12 cellular contexts compared by ENCODE assay signal in genomic region chr11:73313652-73314051, GRCh38. TPM values are rescaled to one million over a fixed set of nuclear protein-coding genes. Genes with fewer than 3 reads are reported as not detected.
A peak's percentile ranks its signal among the peaks of the same experiment; 100 is the strongest.
DNase-seq lines count a peak whose midpoint lies in the region; ATAC-seq, FAIRE-seq and TF ChIP-seq lines count a peak whose summit lies in the region.
"Had no signal": no experiment of that assay in that cellular context is flagged by ENCODE, and none has a peak within 500 bp of the region (broad histone marks: within the 10 kb centered on the region; RNA-seq: fewer than 3 reads in every experiment).

No MANE protein-coding gene starts in this region.

- peak; percentile 58 for ATAC-seq in GM12878
- peak; percentile 47 for ATAC-seq in memory B cell (ENCODE audit: low read depth)

- H3K9me3 ChIP-seq in GM12878 (replicated peaks; ENCODE audit: control insufficient read depth, insufficient read depth, low read length) = no peaks in the 10 kb centered on the region
- H3K9me3 ChIP-seq in tibial artery = no peaks in the 10 kb centered on the region

- POLR2A ChIA-PET in GM12878 (lab: Charles Lee) = interaction anchor here (1.4 to 6.4 kb wide), 4 partner anchors 9 to 645 kb away, joined by 3 to 78 read pairs (median 5); no protein-coding TSS in a partner anchor

- TF ChIP-seq CTCF in GM12878 (IDR thresholded peaks at IDR 0.05 in 2 of 3, conservative IDR thresholded peaks at IDR 0.05 in 1 of 3; ENCODE audit: control insufficient read depth in 2 of 3, extremely low read depth in 1 of 3, insufficient read depth in 1 of 3, low read depth in 3 of 3, low read length in 3 of 3) = no peak
- no peak for TF ChIP-seq CTCF in tibial artery (IDR thresholded peaks at IDR 0.05)

- H4K20me1 ChIP-seq in GM12878 (ENCODE audit: control insufficient read depth, insufficient read depth) = no peaks in the 10 kb centered on the region

- H3K9me3 Mint-ChIP-seq in memory B cell = no peaks in the 10 kb centered on the region
- H3K9me3 Mint-ChIP-seq: activated naive CD4-positive, alpha-beta T cell treated with anti-CD3 and anti-CD28 coated beads, Interleukin-2, amount 50 U/mL, for 24 hours had no signal

- H3K4me1 Mint-ChIP-seq in memory B cell = peaks cover 3% of the 10 kb centered on the region
- H3K4me1 Mint-ChIP-seq: activated naive CD4-positive, alpha-beta T cell treated with anti-CD3 and anti-CD28 coated beads, Interleukin-2, amount 50 U/mL, for 24 hours had no signal

- in situ Hi-C loops in GM12878 (cut with MboI) = no loop called here

- FAIRE-seq in GM12878 (lab: Jason Lieb, UNC) = no peak
- no peak for FAIRE-seq in frontal cortex (lab: Jason Lieb, UNC)

- H3K36me3 ChIP-seq in GM12878 (ENCODE audit: control insufficient read depth in 2 of 2, insufficient read depth in 2 of 2, low read length in 1 of 2) = 0 out of 4 replicates have a peak, but pooled peaks cover 0 to 1% of the 10 kb centered on the region in 2 experiments
- H3K36me3 ChIP-seq in tibial artery = peaks cover 0 to 16% (median 13%) of the 10 kb centered on the region in 3 donors

- H3K79me2 ChIP-seq in GM12878 (ENCODE audit: control insufficient read depth, insufficient read depth, low read length) = peaks cover 58% of the 10 kb centered on the region

- TF ChIP-seq RAD21 in GM12878 (IDR thresholded peaks at IDR 0.05; ENCODE audit: insufficient read depth, low read depth, low read length) = no peak

- H3K9ac ChIP-seq in GM12878 (ENCODE audit: control insufficient read depth, insufficient read depth, low read length) = peak overlapping the region; percentile 40

- whole genome bisulfite sequencing in GM12878 (ENCODE audit: insufficient coverage, insufficient replicate concordance, low lambda C conversion rate, missing lambda C conversion rate) = 47% methylated on average over 1 of the region's 1 CpG

- no peak overlapping the region for H3K4me3 Mint-ChIP-seq in memory B cell
- H3K4me3 Mint-ChIP-seq: activated naive CD4-positive, alpha-beta T cell treated with anti-CD3 and anti-CD28 coated beads, Interleukin-2, amount 50 U/mL, for 24 hours had no signal

- SMC1A ChIA-PET in GM12878 (lab: Charles Lee; ENCODE audit: uncharacterized antibody, unreplicated experiment) = interaction anchor here (0.8 to 3.3 kb wide), 9 partner anchors 11 to 267 kb away, joined by 3 to 56 read pairs (median 5); no protein-coding TSS in a partner anchor

- H3K4me2 ChIP-seq in GM12878 (ENCODE audit: control insufficient read depth, insufficient read depth) = peak overlapping the region; percentile 61

- peak overlapping the region; percentile 63 for H3K27ac ChIP-seq in GM12878 (ENCODE audit: control insufficient read depth, insufficient read depth)
- H3K27ac ChIP-seq in tibial artery = peak overlapping the region; percentile 97

- DNase-seq in SIG-M5 treated with dmso at 0.1 percent for 504 hours (lab: John Stamatoyannopoulos, UW; ENCODE audit: unreplicated experiment) = peak; percentile 46
- no peak for DNase-seq in SIG-M5 (lab: John Stamatoyannopoulos, UW)
- no peak for DNase-seq in GM12878 (ENCODE audit: low read depth, low spot score)
- DNase-seq in memory B cell (ENCODE audit: low spot score in 2 of 2) = no peak
- DNase-seq in tibial artery = no peak
- no peak for DNase-seq in RKO (ENCODE audit: low spot score)
- no peak for DNase-seq in frontal cortex (ENCODE audit: low spot score in 2 of 2)
- no peak for DNase-seq in GOT3 (lab: John Stamatoyannopoulos, UW)
- DNase-seq: 8988T, NCI-H1694, T-helper 9 cell had no signal

- no peak for TF ChIP-seq EP300 in GM12878 (IDR thresholded peaks at IDR 0.05; ENCODE audit: borderline replicate concordance in 1 of 2, control insufficient read depth in 1 of 2, low read depth in 2 of 2, low read length in 2 of 2)

- TSS peak; percentile 74 for BruUV-seq in GM12878 (replicated peaks; lab: Mats Ljungman, UMichigan)

- H3K27ac Mint-ChIP-seq in memory B cell = peak overlapping the region; percentile 48
- H3K27ac Mint-ChIP-seq: activated naive CD4-positive, alpha-beta T cell treated with anti-CD3 and anti-CD28 coated beads, Interleukin-2, amount 50 U/mL, for 24 hours had no signal

- CTCF ChIA-PET in GM12878 (lab: Yijun Ruan, JAX) = interaction anchor here (1.0 to 4.1 kb wide), 12 partner anchors 9 to 71 kb away, joined by 3 to 42 read pairs (median 6); partner anchors contain the start of gene RELT

- H3K27me3 ChIP-seq in GM12878 (replicated peaks in 1 of 2; ENCODE audit: control insufficient read depth in 2 of 2, insufficient read depth in 2 of 2, low read length in 1 of 2) (no peaks in the 10 kb centered on the region), tibial artery (no peaks in the 10 kb centered on the region)

- intact Hi-C loops in GM12878 (cut with micrococcal nuclease; ENCODE audit: unreplicated experiment) (loop anchor here (1.0 kb wide), 1 partner anchor 12 kb away; no protein-coding TSS in a partner anchor), tibial artery (cut with DNase I; ENCODE audit: low total_unique reads) (no loop called here)

- H3K27me3 Mint-ChIP-seq in memory B cell = no peaks in the 10 kb centered on the region
- H3K27me3 Mint-ChIP-seq: activated naive CD4-positive, alpha-beta T cell treated with anti-CD3 and anti-CD28 coated beads, Interleukin-2, amount 50 U/mL, for 24 hours had no signal

- no peaks in the 10 kb centered on the region for H3K36me3 Mint-ChIP-seq in memory B cell
- H3K36me3 Mint-ChIP-seq: activated naive CD4-positive, alpha-beta T cell treated with anti-CD3 and anti-CD28 coated beads, Interleukin-2, amount 50 U/mL, for 24 hours had no signal

- RAD21 ChIA-PET in GM12878 (lab: Charles Lee; ENCODE audit: unreplicated experiment) = interaction anchor here (0.8 to 5.4 kb wide), 7 partner anchors 9 to 156 kb away, joined by 3 to 40 read pairs (median 4); no protein-coding TSS in a partner anchor

- H3K4me1 ChIP-seq in GM12878 (ENCODE audit: control insufficient read depth, insufficient read depth, low read length) (peaks cover 14% of the 10 kb centered on the region), tibial artery (peaks cover 0 to 91% (median 74%) of the 10 kb centered on the region in 4 donors)

- no peak overlapping the region for H2AFZ ChIP-seq in GM12878 (ENCODE audit: control insufficient read depth, low read depth, low read length)

- H3K4me3 ChIP-seq in GM12878 (peak overlapping the region; percentile 16), tibial artery (peak overlapping the region; percentile 90 to 92)

- TF ChIP-seq POLR2A in GM12878 (IDR thresholded peaks at IDR 0.05; ENCODE audit: low read depth, low read length) = no peak

TF ChIP-seq in GM12878, 131 proteins besides CTCF, POLR2A, EP300 and RAD21 (continues in another document):
- TF ChIP-seq BMI1 (IDR thresholded peaks at IDR 0.05; ENCODE audit: borderline replicate concordance) (no peak), MTA2 (IDR thresholded peaks at IDR 0.05; ENCODE audit: low read depth) (no peak), MXI1 (IDR thresholded peaks at IDR 0.05; ENCODE audit: low read depth, low read length) (no peak), STAT1 (conservative IDR thresholded peaks at IDR 0.05) (no peak), CHD4 (IDR thresholded peaks at IDR 0.05) (no peak), HDGF (IDR thresholded peaks at IDR 0.05) (no peak), ZNF217 (IDR thresholded peaks at IDR 0.05) (peak; percentile 21; the same call in 1 of the 2 replicates), USF2 (IDR thresholded peaks at IDR 0.05; ENCODE audit: borderline replicate concordance, low read depth, low read length) (no peak)

RNA-seq across cellular contexts. Expression of gene ARHGEF17, which starts 5.6 kb away (rescaled TPM):
- 89.0 and 109 TPM in 2 replicates for total RNA-seq in GM12878 (2013; cell fraction: nucleolus; rRNA removed)
- total RNA-seq in GM12878 (2014; rRNA removed) (1.9 and 3.0 TPM in 2 replicates), GM12878 (2014; rRNA removed; fragmentation: Illumina TruSeq; extraction: Trizol) (1.2 and 1.6 TPM in 2 replicates), GM12878 (2021) (3.6 and 5.2 TPM in 2 replicates), frontal cortex (16.3 TPM)
- 1.6 TPM for polyA plus RNA-seq in GM12878 (2011; ENCODE audit: low read depth)
- polyA plus RNA-seq in GM12878 (2011; rRNA removed) (7.2 and 11.0 TPM in 2 replicates), GM12878 (2014; fragmentation: Illumina TruSeq; extraction: Trizol) (1.8 and 1.9 TPM in 2 replicates), GM12878 (2014; fragmentation: Nextera tagmentation; extraction: Ambion mirVana) (under 1 TPM; 0.15 to 0.31 TPM), GM12878 (2014; rRNA removed) (3.5 and 7.0 TPM in 2 replicates), GM12878 (2016; fragmentation: Nextera tagmentation; extraction: Ambion mirVana) (under 1 TPM; 0.20 to 0.27 TPM)
- 13.6 and 18.5 TPM in 2 replicates for polyA plus RNA-seq in GM12878 (2011; cell fraction: cytosol; rRNA removed)
- polyA plus RNA-seq in GM12878 (2011; cell fraction: nucleus; rRNA removed) = 111 and 113 TPM in 2 replicates
- 5.5 and 5.6 TPM in 2 replicates for polyA plus RNA-seq in GM12878 (2012)
- polyA minus RNA-seq in GM12878 (2011; rRNA and poly(A)+ RNA removed) = 17.6 and 36.7 TPM in 2 replicates
- polyA minus RNA-seq in GM12878 (2011; cell fraction: cytosol; rRNA and poly(A)+ RNA removed) = 12.2 and 14.6 TPM in 2 replicates
- 33.4 and 53.6 TPM in 2 replicates for polyA minus RNA-seq in GM12878 (2011; cell fraction: nucleus; rRNA and poly(A)+ RNA removed)

RNA-seq across cellular contexts. Expression of gene P2RY6, which starts 41.5 kb away (rescaled TPM):
- total RNA-seq in GM12878 (2013; cell fraction: nucleolus; rRNA removed) = 0.21 TPM in 1 of 2 replicates, not detected in the other
- total RNA-seq in GM12878 (2014; rRNA removed) (0.23 TPM in 1 of 2 replicates, not detected in the other), GM12878 (2014; rRNA removed; fragmentation: Illumina TruSeq; extraction: Trizol) (0.14 TPM in 1 of 2 replicates, not detected in the other), GM12878 (2021) (0.21 and 0.66 TPM in 2 replicates), frontal cortex (under 0.01 TPM)
- polyA plus RNA-seq in GM12878 (2011; ENCODE audit: low read depth) = not detected
- polyA plus RNA-seq in GM12878 (2011; rRNA removed) (not detected in 2 replicates), GM12878 (2014; fragmentation: Illumina TruSeq; extraction: Trizol) (0.10 TPM in 1 of 2 replicates, not detected in the other), GM12878 (2014; fragmentation: Nextera tagmentation; extraction: Ambion mirVana) (under 1 TPM in 1 of 2 experiments, not detected in 1; 0.05 TPM), GM12878 (2014; rRNA removed) (0.52 and 0.90 TPM in 2 replicates), GM12878 (2016; fragmentation: Nextera tagmentation; extraction: Ambion mirVana) (under 1 TPM in 1 of 2 experiments, not detected in 1; 0.24 TPM)
- polyA plus RNA-seq in GM12878 (2011; cell fraction: cytosol; rRNA removed) = not detected in 2 replicates
- polyA plus RNA-seq in GM12878 (2011; cell fraction: nucleus; rRNA removed) = 0.15 and 0.35 TPM in 2 replicates
- polyA plus RNA-seq in GM12878 (2012) = 0.12 and 0.15 TPM in 2 replicates
- polyA minus RNA-seq in GM12878 (2011; rRNA and poly(A)+ RNA removed) = not detected in 2 replicates
- not detected in 2 replicates for polyA minus RNA-seq in GM12878 (2011; cell fraction: cytosol; rRNA and poly(A)+ RNA removed)
- not detected in 2 replicates for polyA minus RNA-seq in GM12878 (2011; cell fraction: nucleus; rRNA and poly(A)+ RNA removed)
